In genomic region chr13:32134991-32135390, GRCh38 we compare ENCODE assay signal across 21 cellular contexts.
DNase-seq lines count a peak whose midpoint lies in the region; ATAC-seq and TF ChIP-seq lines count a peak whose summit lies in the region.
"Had no signal": no experiment of that assay in that cellular context is flagged by ENCODE, and none has a peak within 500 bp of the region (broad histone marks: within the 10 kb centered on the region; RNA-seq: fewer than 3 reads in every experiment).

No MANE protein-coding gene starts in this region.

- H3K4me3 ChIP-seq in SJCRH30: no peak overlapping the region
- no peak overlapping the region for H3K4me3 ChIP-seq in fibroblast of the aortic adventitia (ENCODE audit: low read depth, low read length)
- H3K4me3 ChIP-seq in skeletal muscle tissue (ENCODE audit: low read length in 3 of 3): no peak overlapping the region
- H3K4me3 ChIP-seq: GM23338, SK-N-MC, upper lobe of right lung had no signal

- H3K9me3 ChIP-seq in SJCRH30 (replicated peaks) (no peaks in the 10 kb centered on the region), skeletal muscle tissue (ENCODE audit: control insufficient read depth in 3 of 3, low read length in 3 of 3) (no peaks in the 10 kb centered on the region)
- H3K9me3 ChIP-seq: upper lobe of right lung had no signal

- H3K36me3 ChIP-seq in SJCRH30 (no peaks in the 10 kb centered on the region; the same call in 1 of the 2 replicates), skeletal muscle tissue (ENCODE audit: control insufficient read depth in 3 of 3, insufficient read depth in 3 of 3, low read length in 3 of 3) (peaks cover 0 to 11% (median 6%) of the 10 kb centered on the region in 3 donors)
- H3K36me3 ChIP-seq: upper lobe of right lung had no signal

- H3K27ac ChIP-seq in SJCRH30: peak overlapping the region; percentile 71
- peak overlapping the region; percentile 16 for H3K27ac ChIP-seq in skeletal muscle tissue (ENCODE audit: low read depth, low read length)
- H3K27ac ChIP-seq: SK-N-MC, upper lobe of right lung, VCaP had no signal

- no peak overlapping the region for H3K27ac Mint-ChIP-seq in natural killer cell
- H3K27ac Mint-ChIP-seq: activated CD4-positive, alpha-beta T cell treated with anti-CD3 and anti-CD28 coated beads, Interleukin-2, amount 10 ng/mL, durations not matched to agents 7 days and 5 days; activated naive CD8-positive, alpha-beta T cell treated with anti-CD3 and anti-CD28 coated beads, Interleukin-2, amount 10 ng/mL, durations not matched to agents 7 days and 5 days; dendritic cell treated with granulocyte-macrophage colony-stimulating factor and Interleukin-4, amounts not matched to agents 40 ng/mL and 50 ng/mL, for 4 days; GM23338; stimulated activated naive CD8-positive, alpha-beta T cell treated with anti-CD3 and anti-CD28 coated beads, Interleukin-15, Interleukin-2, amounts not matched to agents 100 ng/mL and 50 ng/mL, for 24 hours had no signal

- H3K4me1 ChIP-seq in SJCRH30 (peaks cover 41% of the 10 kb centered on the region), skeletal muscle tissue (ENCODE audit: control insufficient read depth in 3 of 3, insufficient read depth in 3 of 3, low read length in 3 of 3) (peaks cover 0 to 3% (median 0%) of the 10 kb centered on the region in 3 donors)
- H3K4me1 ChIP-seq: upper lobe of right lung had no signal

- intact Hi-C loops in natural killer cell (cut with micrococcal nuclease): no loop called here

- H3K9ac ChIP-seq in skeletal muscle tissue (ENCODE audit: low read depth in 1 of 3, low read length in 3 of 3): no peak overlapping the region

- H3K4me3 Mint-ChIP-seq in natural killer cell: no peak overlapping the region
- H3K4me3 Mint-ChIP-seq: activated CD4-positive, alpha-beta T cell treated with anti-CD3 and anti-CD28 coated beads, Interleukin-2, amount 10 ng/mL, durations not matched to agents 7 days and 5 days; activated naive CD8-positive, alpha-beta T cell treated with anti-CD3 and anti-CD28 coated beads, Interleukin-2, amount 10 ng/mL, durations not matched to agents 7 days and 5 days; CD14-positive monocyte; dendritic cell treated with granulocyte-macrophage colony-stimulating factor and Interleukin-4, amounts not matched to agents 40 ng/mL and 50 ng/mL, for 4 days; GM23338; stimulated activated naive CD8-positive, alpha-beta T cell treated with anti-CD3 and anti-CD28 coated beads, Interleukin-15, Interleukin-2, amounts not matched to agents 100 ng/mL and 50 ng/mL, for 24 hours had no signal

- H3K9me3 Mint-ChIP-seq in natural killer cell: no peaks in the 10 kb centered on the region
- H3K9me3 Mint-ChIP-seq: activated CD4-positive, alpha-beta T cell treated with anti-CD3 and anti-CD28 coated beads, Interleukin-2, amount 10 ng/mL, durations not matched to agents 7 days and 5 days; activated naive CD8-positive, alpha-beta T cell treated with anti-CD3 and anti-CD28 coated beads, Interleukin-2, amount 10 ng/mL, durations not matched to agents 7 days and 5 days; CD14-positive monocyte; dendritic cell treated with granulocyte-macrophage colony-stimulating factor and Interleukin-4, amounts not matched to agents 40 ng/mL and 50 ng/mL, for 4 days; GM23338; stimulated activated naive CD8-positive, alpha-beta T cell treated with anti-CD3 and anti-CD28 coated beads, Interleukin-15, Interleukin-2, amounts not matched to agents 100 ng/mL and 50 ng/mL, for 24 hours had no signal

- H3K27me3 Mint-ChIP-seq in natural killer cell (ENCODE audit: low read depth in 2 of 2): no peaks in the 10 kb centered on the region
- H3K27me3 Mint-ChIP-seq: activated CD4-positive, alpha-beta T cell treated with anti-CD3 and anti-CD28 coated beads, Interleukin-2, amount 10 ng/mL, durations not matched to agents 7 days and 5 days; activated naive CD8-positive, alpha-beta T cell treated with anti-CD3 and anti-CD28 coated beads, Interleukin-2, amount 10 ng/mL, durations not matched to agents 7 days and 5 days; dendritic cell treated with granulocyte-macrophage colony-stimulating factor and Interleukin-4, amounts not matched to agents 40 ng/mL and 50 ng/mL, for 4 days; stimulated activated naive CD8-positive, alpha-beta T cell treated with anti-CD3 and anti-CD28 coated beads, Interleukin-15, Interleukin-2, amounts not matched to agents 100 ng/mL and 50 ng/mL, for 24 hours had no signal

- H3K36me3 Mint-ChIP-seq in natural killer cell: peaks cover 8% of the 10 kb centered on the region
- H3K36me3 Mint-ChIP-seq: activated naive CD8-positive, alpha-beta T cell treated with anti-CD3 and anti-CD28 coated beads, Interleukin-2, amount 10 ng/mL, durations not matched to agents 7 days and 5 days had no signal

- ATAC-seq in natural killer cell: no peak
- ATAC-seq in HG02870 (IDR thresholded peaks at IDR 0.05; ENCODE audit: unreplicated experiment): no peak
- ATAC-seq: GM23338, upper lobe of right lung had no signal

- DNase-seq in AG08396 (ENCODE audit: low spot score): peak; percentile 15
- DNase-seq in SJCRH30: no peak
- DNase-seq in fibroblast of the aortic adventitia (ENCODE audit: low read depth): peak; percentile 31
- no peak for DNase-seq in natural killer cell
- no peak for DNase-seq in effector CD8-positive, alpha-beta T cell (lab: John Stamatoyannopoulos, UW)
- no peak for DNase-seq in NCI-H2196 (lab: John Stamatoyannopoulos, UW; ENCODE audit: unreplicated experiment)
- DNase-seq: activated CD4-positive, alpha-beta T cell treated with anti-CD3 and anti-CD28 coated beads, Interleukin-2, amount 10 ng/mL, durations not matched to agents 7 days and 5 days; activated naive CD8-positive, alpha-beta T cell treated with anti-CD3 and anti-CD28 coated beads, Interleukin-2, amount 10 ng/mL, durations not matched to agents 7 days and 5 days; NCI-H1417 treated with DMSO at 0.1 percent for 48 hours; NCI-H2107; NCI-H510A treated with DMSO at 0.1 percent for 48 hours; stimulated activated CD4-positive, alpha-beta T cell treated with anti-CD3 and anti-CD28 coated beads, Interleukin-4, amount 100 ng/mL, for 24 hours; upper lobe of right lung had no signal

- TF ChIP-seq CTCF in fibroblast of the aortic adventitia (IDR thresholded peaks at IDR 0.05; ENCODE audit: insufficient read depth, low read length) (no peak), natural killer cell (IDR thresholded peaks at IDR 0.05) (no peak)

- H3K27me3 ChIP-seq in SJCRH30: no peaks in the 10 kb centered on the region
- no peaks in the 10 kb centered on the region for H3K27me3 ChIP-seq in skeletal muscle tissue (ENCODE audit: control insufficient read depth in 3 of 3, insufficient read depth in 3 of 3, low read length in 3 of 3)
- H3K27me3 ChIP-seq: upper lobe of right lung had no signal

- no peaks in the 10 kb centered on the region for H3K4me1 Mint-ChIP-seq in natural killer cell
- H3K4me1 Mint-ChIP-seq: activated CD4-positive, alpha-beta T cell treated with anti-CD3 and anti-CD28 coated beads, Interleukin-2, amount 10 ng/mL, durations not matched to agents 7 days and 5 days; activated naive CD8-positive, alpha-beta T cell treated with anti-CD3 and anti-CD28 coated beads, Interleukin-2, amount 10 ng/mL, durations not matched to agents 7 days and 5 days; CD14-positive monocyte; GM23338 had no signal

Comparison
In these comparisons a context has a peak if more than half of its experiments do, and no peak if none do; other contexts are left out.
1. DNase-seq: peak in AG08396 (single experiment) and fibroblast of the aortic adventitia (single experiment); none in SJCRH30 (0 of 2), natural killer cell (single experiment), effector CD8-positive, alpha-beta T cell (single experiment) and NCI-H2196 (single experiment).